Comparison of ENCODE assay signal across 23 cellular contexts in the genomic region with DNA sequence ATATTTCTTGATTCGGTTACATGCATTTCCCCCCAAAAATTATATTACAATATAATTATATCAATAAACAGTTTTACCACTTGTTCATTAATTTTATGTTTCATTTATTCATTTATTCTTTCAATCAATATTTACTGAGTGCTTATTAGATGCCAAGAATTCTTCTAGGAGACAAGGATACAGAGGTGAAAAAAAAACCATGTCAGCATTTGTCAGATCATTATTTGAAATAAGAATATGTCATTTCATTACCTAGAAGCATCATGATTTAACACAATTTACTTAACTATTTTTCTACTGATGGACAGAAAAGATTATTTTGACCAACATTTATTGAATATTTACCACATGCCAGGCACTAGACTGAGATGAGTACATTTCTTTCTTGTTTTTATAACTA.
"Had no signal": no experiment of that assay in that cellular context is flagged by ENCODE, and none has a peak within 500 bp of the region (broad histone marks: within the 10 kb centered on the region; RNA-seq: fewer than 3 reads in every experiment).

No MANE protein-coding gene starts in this region.

- H3K9me3 ChIP-seq: left lung, lower lobe of right lung, psoas muscle, spleen, suprapubic skin, thoracic aorta, tibial artery, uterus had no signal

- H2AFZ ChIP-seq: parathyroid adenoma had no signal

- H3K36me3 ChIP-seq: left lung, lower lobe of right lung, spleen, suprapubic skin, thoracic aorta, tibial artery, uterus had no signal

- H3K79me2 ChIP-seq: parathyroid adenoma had no signal

- H3K9ac ChIP-seq: parathyroid adenoma had no signal

- ATAC-seq: left colon; left lung; lower lobe of right lung; naive thymus-derived CD8-positive, alpha-beta T cell; psoas muscle; sciatic nerve; stimulated activated effector memory CD8-positive, alpha-beta T cell treated with anti-CD3 and anti-CD28 coated beads, Interleukin-12 subunit alpha, Interleukin-12 subunit beta, amount 100 ng/mL, for 72 hours had no signal

- H3K4me3 ChIP-seq: left lung, lower lobe of right lung, psoas muscle, skin epidermis, spleen, suprapubic skin, thoracic aorta, tibial artery, uterus had no signal

- FAIRE-seq: islet of Langerhans, kidney had no signal

- H3K27ac ChIP-seq: left lung, lower lobe of right lung, parathyroid adenoma, psoas muscle, skin epidermis, spleen, suprapubic skin, thoracic aorta, tibial artery, uterus had no signal

- H3K27me3 ChIP-seq: left lung, spleen, suprapubic skin, tibial artery, uterus had no signal

- DNase-seq: hypothalamus; immature natural killer cell; kidney; left colon; left lung; lower lobe of right lung; mammary epithelial cell; mesenchymal stem cell; naive thymus-derived CD8-positive, alpha-beta T cell; nucleus accumbens; psoas muscle; spleen; stimulated activated CD4-positive, alpha-beta T cell treated with anti-CD3 and anti-CD28 coated beads, Interleukin-4, amount 100 ng/mL, for 24 hours; stimulated activated naive CD4-positive, alpha-beta T cell; tibial artery; uterus had no signal

- H3K4me1 ChIP-seq: left lung, lower lobe of right lung, parathyroid adenoma, psoas muscle, spleen, suprapubic skin, tibial artery, uterus had no signal
